ENCODE assay signal across 14 cellular contexts in the genomic region with DNA sequence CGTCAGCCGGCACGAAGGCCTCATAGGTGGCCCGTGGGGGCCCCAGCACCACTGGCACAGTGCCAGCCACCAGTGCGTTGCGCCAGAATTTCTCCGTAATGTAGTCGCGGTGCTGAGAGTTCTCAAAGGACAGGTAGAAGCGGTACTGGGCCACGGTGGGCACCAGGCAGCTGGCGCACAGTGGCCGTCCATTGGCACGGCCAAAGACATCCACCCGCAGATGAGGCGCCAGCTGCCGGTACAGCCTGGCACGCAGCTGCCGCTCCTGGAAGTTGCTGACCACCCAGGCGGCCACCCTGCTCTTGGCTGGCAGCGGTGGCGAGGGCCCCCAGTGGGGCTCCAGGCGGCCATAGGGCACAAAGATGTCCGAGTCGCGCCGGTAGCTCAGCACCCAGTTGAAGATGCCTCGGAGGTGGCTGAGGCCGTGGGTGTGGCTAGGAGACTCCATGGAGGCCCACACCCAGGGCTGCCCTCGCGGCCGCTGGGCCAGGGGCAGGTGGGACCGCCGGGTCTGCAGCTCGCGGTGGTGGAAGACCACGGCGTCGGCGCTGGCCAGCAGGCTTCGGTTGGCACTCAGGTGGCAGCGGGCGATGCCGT. TPM values are rescaled to one million over a fixed set of nuclear protein-coding genes. Genes with fewer than 3 reads are reported as not detected.
A peak's percentile ranks its signal among the peaks of the same experiment; 100 is the strongest.
DNase-seq lines count a peak whose midpoint lies in the region; ATAC-seq and TF ChIP-seq lines count a peak whose summit lies in the region.
"Had no signal": no experiment of that assay in that cellular context is flagged by ENCODE, and none has a peak within 500 bp of the region (broad histone marks: within the 10 kb centered on the region; RNA-seq: fewer than 3 reads in every experiment).

No MANE protein-coding gene starts in this region.

- H3K27ac Mint-ChIP-seq in CD14-positive monocyte (peak overlapping the region; percentile 87 to 94 (median 91)), natural killer cell (peak overlapping the region; percentile 88 to 91), osteocyte (ENCODE audit: unreplicated experiment) (no peak overlapping the region)
- peak overlapping the region; percentile 78 to 98 (median 90) for H3K27ac Mint-ChIP-seq in CD8-positive, alpha-beta memory T cell
- no peak overlapping the region for H3K27ac Mint-ChIP-seq in activated naive CD8-positive, alpha-beta T cell treated with anti-CD3 and anti-CD28 coated beads, Interleukin-2, amount 50 U/mL, for 24 hours
- H3K27ac Mint-ChIP-seq: mesothelial cell of epicardium had no signal

- DNase-seq in CD14-positive monocyte (ENCODE audit: low spot score) = no peak
- no peak for DNase-seq in CD8-positive, alpha-beta memory T cell
- no peak for DNase-seq in activated naive CD8-positive, alpha-beta T cell treated with anti-CD3 and anti-CD28 coated beads, Interleukin-2, amount 50 U/mL, for 24 hours
- no peak for DNase-seq in natural killer cell
- no peak for DNase-seq in osteocyte (ENCODE audit: extremely low spot score, unreplicated experiment)
- no peak for DNase-seq in RWPE1 (ENCODE audit: low spot score)
- DNase-seq: H7, NCI-H1048, NCI-H2171, SIG-M5 had no signal

- H3K27me3 Mint-ChIP-seq in CD14-positive monocyte (ENCODE audit: low read depth in 3 of 3) = peaks cover 4 to 7% (median 4%) of the 10 kb centered on the region in 3 donors
- H3K27me3 Mint-ChIP-seq in CD8-positive, alpha-beta memory T cell = no peaks in the 10 kb centered on the region
- peaks cover 4% of the 10 kb centered on the region for H3K27me3 Mint-ChIP-seq in activated naive CD8-positive, alpha-beta T cell treated with anti-CD3 and anti-CD28 coated beads, Interleukin-2, amount 50 U/mL, for 24 hours
- no peaks in the 10 kb centered on the region for H3K27me3 Mint-ChIP-seq in natural killer cell (ENCODE audit: low read depth in 2 of 2)
- no peaks in the 10 kb centered on the region for H3K27me3 Mint-ChIP-seq in osteocyte (ENCODE audit: unreplicated experiment)

- peaks cover 60% of the 10 kb centered on the region for H3K4me1 Mint-ChIP-seq in CD14-positive monocyte
- H3K4me1 Mint-ChIP-seq in CD8-positive, alpha-beta memory T cell = peaks cover 50 to 76% (median 56%) of the 10 kb centered on the region in 3 donors
- H3K4me1 Mint-ChIP-seq in activated naive CD8-positive, alpha-beta T cell treated with anti-CD3 and anti-CD28 coated beads, Interleukin-2, amount 50 U/mL, for 24 hours = peaks cover 51% of the 10 kb centered on the region
- peaks cover 44 to 77% of the 10 kb centered on the region in 2 donors for H3K4me1 Mint-ChIP-seq in natural killer cell
- H3K4me1 Mint-ChIP-seq in osteocyte (ENCODE audit: unreplicated experiment) = peaks cover 12% of the 10 kb centered on the region

- peak overlapping the region; percentile 74 for H3K4me3 ChIP-seq in CD8-positive, alpha-beta memory T cell (ENCODE audit: low read length)

- CTCF ChIA-PET in CD8-positive, alpha-beta memory T cell (lab: Charles Lee) = interaction anchor here (1.4 to 8.9 kb wide), 9 partner anchors 16 to 239 kb away, joined by 4 to 159 read pairs (median 17); a partner anchor contains a TSS
- CTCF ChIA-PET in RWPE1 (lab: Yijun Ruan, JAX) = interaction anchor here (0.6 to 3.1 kb wide), 5 partner anchors 18 to 196 kb away, joined by 3 to 20 read pairs (median 4); a partner anchor contains a TSS

- H3K27me3 ChIP-seq in CD8-positive, alpha-beta memory T cell (ENCODE audit: insufficient read depth, low read length, poor library complexity, severe bottlenecking) = no peaks in the 10 kb centered on the region

- ATAC-seq in activated naive CD8-positive, alpha-beta T cell treated with anti-CD3 and anti-CD28 coated beads, Interleukin-2, amount 50 U/mL, for 24 hours = no peak
- ATAC-seq in natural killer cell (no peak), HG02623 (IDR thresholded peaks at IDR 0.05; ENCODE audit: unreplicated experiment) (no peak)

- TF ChIP-seq CTCF in CD14-positive monocyte (IDR thresholded peaks at IDR 0.05) (no peak), natural killer cell (IDR thresholded peaks at IDR 0.05) (no peak), osteocyte (IDR thresholded peaks at IDR 0.05) (no peak), RWPE1 (conservative IDR thresholded peaks at IDR 0.05; ENCODE audit: low read depth) (no peak)

- H3K9me3 Mint-ChIP-seq in CD14-positive monocyte = no peaks in the 10 kb centered on the region
- H3K9me3 Mint-ChIP-seq in CD8-positive, alpha-beta memory T cell = no peaks in the 10 kb centered on the region
- H3K9me3 Mint-ChIP-seq in activated naive CD8-positive, alpha-beta T cell treated with anti-CD3 and anti-CD28 coated beads, Interleukin-2, amount 50 U/mL, for 24 hours = no peaks in the 10 kb centered on the region
- no peaks in the 10 kb centered on the region for H3K9me3 Mint-ChIP-seq in natural killer cell
- no peaks in the 10 kb centered on the region for H3K9me3 Mint-ChIP-seq in osteocyte (ENCODE audit: unreplicated experiment)
- H3K9me3 Mint-ChIP-seq: mesothelial cell of epicardium had no signal

- POLR2A ChIA-PET in CD8-positive, alpha-beta memory T cell (lab: Charles Lee) = no interaction called here
- POLR2A ChIA-PET in RWPE1 (lab: Yijun Ruan, JAX; ENCODE audit: low non-redundant PET) = no interaction called here

- peaks cover 0 to 8% of the 10 kb centered on the region in 2 donors for H3K36me3 Mint-ChIP-seq in CD14-positive monocyte
- peaks cover 0 to 1% (median 0%) of the 10 kb centered on the region in 3 donors for H3K36me3 Mint-ChIP-seq in CD8-positive, alpha-beta memory T cell
- H3K36me3 Mint-ChIP-seq in activated naive CD8-positive, alpha-beta T cell treated with anti-CD3 and anti-CD28 coated beads, Interleukin-2, amount 50 U/mL, for 24 hours (ENCODE audit: low read depth) = no peaks in the 10 kb centered on the region
- H3K36me3 Mint-ChIP-seq in natural killer cell = no peaks in the 10 kb centered on the region
- H3K36me3 Mint-ChIP-seq in osteocyte (ENCODE audit: unreplicated experiment) = no peaks in the 10 kb centered on the region
- H3K36me3 Mint-ChIP-seq: mesothelial cell of epicardium had no signal

- H3K4me3 Mint-ChIP-seq in CD14-positive monocyte (peak overlapping the region; percentile 87 to 92), natural killer cell (peak overlapping the region; percentile 85), osteocyte (ENCODE audit: unreplicated experiment) (no peak overlapping the region)
- H3K4me3 Mint-ChIP-seq in CD8-positive, alpha-beta memory T cell = peak overlapping the region; percentile 69 to 95 (median 88)
- peak overlapping the region; percentile 42 for H3K4me3 Mint-ChIP-seq in activated naive CD8-positive, alpha-beta T cell treated with anti-CD3 and anti-CD28 coated beads, Interleukin-2, amount 50 U/mL, for 24 hours
- H3K4me3 Mint-ChIP-seq: mesothelial cell of epicardium had no signal

- intact Hi-C loops in CD14-positive monocyte (cut with micrococcal nuclease) = loop anchor here (5.0 to 10.0 kb wide), 6 partner anchors 34 to 244 kb away; a partner anchor contains a TSS
- intact Hi-C loops in natural killer cell (cut with micrococcal nuclease) = no loop called here

- H3K27ac ChIP-seq in CD8-positive, alpha-beta memory T cell (ENCODE audit: low read depth, low read length) = no peak overlapping the region
- no peak overlapping the region for H3K27ac ChIP-seq in RWPE1
- H3K27ac ChIP-seq: epithelial cell of prostate had no signal

- H3K36me3 ChIP-seq in CD8-positive, alpha-beta memory T cell (ENCODE audit: insufficient read depth, low read length) = no peaks in the 10 kb centered on the region

- peaks cover 69% of the 10 kb centered on the region for H3K4me1 ChIP-seq in CD8-positive, alpha-beta memory T cell (ENCODE audit: insufficient read depth, low read length)

- no peaks in the 10 kb centered on the region for H3K9me3 ChIP-seq in CD8-positive, alpha-beta memory T cell (ENCODE audit: low read length)

RNA-seq across cellular contexts. Expression of a gene that starts 0.9 kb away (rescaled TPM):
- polyA plus RNA-seq in CD14-positive monocyte = 10 to 100 TPM; 10.5 to 13.4 TPM
- total RNA-seq in CD8-positive, alpha-beta memory T cell = under 1 TPM; 0.57 to 0.82 TPM
- polyA plus RNA-seq in CD8-positive, alpha-beta memory T cell = 28.7 TPM
- 1 to 10 TPM in 2 of 3 donors, under 1 TPM in 1; 0.99 to 5.1 (median 3.9) TPM for total RNA-seq in natural killer cell
- 0.13 TPM in 1 of 2 replicates, not detected in the other for total RNA-seq in osteocyte
- total RNA-seq: glomerular endothelial cell, H7 had no signal

RNA-seq across cellular contexts. Expression of a gene that starts 3.0 kb away (rescaled TPM):
- polyA plus RNA-seq in CD14-positive monocyte = under 1 TPM; 0.18 to 0.40 TPM
- 10 to 100 TPM; 15.9 to 20.7 TPM for total RNA-seq in CD8-positive, alpha-beta memory T cell
- polyA plus RNA-seq in CD8-positive, alpha-beta memory T cell = 20.2 TPM
- total RNA-seq in natural killer cell = 100 to 1,000 TPM; 356 to 416 (median 357) TPM
- total RNA-seq in osteocyte = 47.6 and 55.1 TPM in 2 replicates

RNA-seq across cellular contexts. Expression of a gene that starts 14.9 kb away (rescaled TPM):
- under 1 TPM in 1 of 2 donors, not detected in 1; 0.51 TPM for polyA plus RNA-seq in CD14-positive monocyte
- total RNA-seq in CD8-positive, alpha-beta memory T cell = 10 to 100 TPM; 24.6 to 27.5 TPM
- polyA plus RNA-seq in CD8-positive, alpha-beta memory T cell = 38.4 TPM
- 1 to 10 TPM in 2 of 3 donors, under 1 TPM in 1; 0.87 to 5.6 (median 3.4) TPM for total RNA-seq in natural killer cell
- 84.4 and 91.0 TPM in 2 replicates for total RNA-seq in osteocyte

RNA-seq across cellular contexts. Expression of a gene that starts 22.8 kb away (rescaled TPM):
- not detected for polyA plus RNA-seq in CD14-positive monocyte
- total RNA-seq in CD8-positive, alpha-beta memory T cell = not detected
- polyA plus RNA-seq in CD8-positive, alpha-beta memory T cell = not detected
- total RNA-seq in natural killer cell (not detected), osteocyte (0.46 TPM in 1 of 2 replicates, not detected in the other)
- total RNA-seq: glomerular endothelial cell, H7 had no signal

RNA-seq across cellular contexts. Expression of a gene that starts 34.7 kb away (rescaled TPM):
- polyA plus RNA-seq in CD14-positive monocyte = under 1 TPM in 1 of 2 donors, not detected in 1; 0.51 TPM
- total RNA-seq in CD8-positive, alpha-beta memory T cell = 1 to 10 TPM; 3.4 to 4.1 TPM
- polyA plus RNA-seq in CD8-positive, alpha-beta memory T cell = 52.1 TPM
- total RNA-seq in natural killer cell (100 to 1,000 TPM; 144 to 286 (median 161) TPM), osteocyte (0.52 TPM in 1 of 2 replicates, not detected in the other)
- total RNA-seq: H7 had no signal

Comparison
In these comparisons a context has a peak if more than half of its experiments do, and no peak if none do; other contexts are left out.
1. H3K27ac Mint-ChIP-seq: peak in CD14-positive monocyte (7 of 7), CD8-positive, alpha-beta memory T cell (8 of 8) and natural killer cell (2 of 2); none in activated naive CD8-positive, alpha-beta T cell treated with anti-CD3 and anti-CD28 coated beads, Interleukin-2, amount 50 U/mL, for 24 hours (single experiment) and osteocyte (single experiment).